28 cellular contexts compared by ENCODE assay signal in genomic region chr2:182597570-182597969, GRCh38.
DNase-seq lines count a peak whose midpoint lies in the region; ATAC-seq, FAIRE-seq and TF ChIP-seq lines count a peak whose summit lies in the region.
"Had no signal": no experiment of that assay in that cellular context is flagged by ENCODE, and none has a peak within 500 bp of the region (broad histone marks: within the 10 kb centered on the region; RNA-seq: fewer than 3 reads in every experiment).

No MANE protein-coding gene starts in this region.

- 25% methylated on average over 5 of the region's 5 CpGs for WGBS in HepG2 (ENCODE audit: low lambda C conversion rate)
- WGBS in right lobe of liver (ENCODE audit: insufficient coverage, low coverage, low lambda C conversion rate, missing lambda C conversion rate): 26% methylated on average over 5 of the region's 5 CpGs
- WGBS in small intestine, 3 donors: 38 to 57% (median 39%) methylated on average over 5 of the region's 5 CpGs

- TF ChIP-seq POLR2A in HepG2 (IDR thresholded peaks at IDR 0.05; ENCODE audit: insufficient read depth in 1 of 2, low read depth in 2 of 2, low read length in 2 of 2) (no peak), right lobe of liver (IDR thresholded peaks at IDR 0.05) (no peak)

- POLR2A ChIA-PET in HepG2 (lab: Yijun Ruan, JAX): no interaction called here
- POLR2A ChIA-PET in CD8-positive, alpha-beta T cell (lab: Charles Lee): no interaction called here

- H3K4me1 ChIP-seq in HepG2 (ENCODE audit: insufficient read depth, low read length) (no peaks in the 10 kb centered on the region), right lobe of liver (no peaks in the 10 kb centered on the region), small intestine (ENCODE audit: control insufficient read depth in 2 of 2, insufficient read depth in 1 of 2, low read depth in 1 of 2, low read length in 1 of 2) (no peaks in the 10 kb centered on the region)
- H3K4me1 ChIP-seq in CD8-positive, alpha-beta T cell (ENCODE audit: insufficient read depth, low read length): no peaks in the 10 kb centered on the region
- H3K4me1 ChIP-seq: BLaER1 had no signal

- no peak overlapping the region for H2AFZ ChIP-seq in HepG2 (ENCODE audit: low read length)

- intact Hi-C loops in HepG2 (cut with micrococcal nuclease; ENCODE audit: unreplicated experiment): no loop called here
- intact Hi-C loops in right lobe of liver (cut with DNase I): no loop called here
- intact Hi-C loops in CD8-positive, alpha-beta T cell (cut with DNase I, micrococcal nuclease): no loop called here

- H3K4me3 ChIP-seq in HepG2 (replicated peaks in 1 of 3; ENCODE audit: insufficient read depth in 1 of 3, low read depth in 2 of 3, low read length in 3 of 3): no peak overlapping the region
- no peak overlapping the region for H3K4me3 ChIP-seq in right lobe of liver
- no peak overlapping the region for H3K4me3 ChIP-seq in choroid plexus epithelial cell (ENCODE audit: low read depth, low read length)
- no peak overlapping the region for H3K4me3 ChIP-seq in fibroblast of villous mesenchyme (ENCODE audit: low read depth, low read length)
- H3K4me3 ChIP-seq in CD8-positive, alpha-beta T cell (ENCODE audit: low read depth, low read length): no peak overlapping the region
- no peak overlapping the region for H3K4me3 ChIP-seq in small intestine (ENCODE audit: low read depth in 1 of 2, low read length in 2 of 2)
- H3K4me3 ChIP-seq: BLaER1, SJSA1 had no signal

- no peak for TF ChIP-seq RAD21 in HepG2 (CRISPR knock-in tag; IDR thresholded peaks at IDR 0.05)

- FAIRE-seq in HepG2 (lab: Jason Lieb, UNC): no peak
- FAIRE-seq in small intestine (lab: Jason Lieb, UNC): no peak
- FAIRE-seq: G401.6, GM12892, GM18507, H1, HTR-8/SVneo had no signal

- H3K4me1 Mint-ChIP-seq in CD8-positive, alpha-beta T cell (ENCODE audit: low read depth): no peaks in the 10 kb centered on the region
- H3K4me1 Mint-ChIP-seq: CD8-positive, alpha-beta memory T cell; IgD-negative memory B cell had no signal

- H3K4me3 Mint-ChIP-seq in CD8-positive, alpha-beta T cell: no peak overlapping the region
- H3K4me3 Mint-ChIP-seq: CD8-positive, alpha-beta memory T cell; IgD-negative memory B cell had no signal

- H3K9ac ChIP-seq in HepG2 (ENCODE audit: insufficient read depth, low read depth, low read length): no peak overlapping the region
- H3K9ac ChIP-seq: BLaER1 had no signal

- H3K27me3 ChIP-seq in HepG2 (ENCODE audit: control insufficient read depth in 1 of 2, insufficient read depth in 2 of 2, low read length in 2 of 2): no peaks in the 10 kb centered on the region
- no peaks in the 10 kb centered on the region for H3K27me3 ChIP-seq in right lobe of liver
- H3K27me3 ChIP-seq in CD8-positive, alpha-beta T cell (ENCODE audit: insufficient read depth, low read length): no peaks in the 10 kb centered on the region
- H3K27me3 ChIP-seq in small intestine (ENCODE audit: control insufficient read depth in 2 of 2, insufficient read depth in 2 of 2, low read length in 2 of 2): no peaks in the 10 kb centered on the region
- H3K27me3 ChIP-seq: BLaER1, SJSA1 had no signal

- in situ Hi-C loops in HepG2 (cut with HindIII; ENCODE audit: extremely low pct_ligation_motif_present, low pct_unique_long_range_greater_than_20kb): no loop called here

- H4K20me1 ChIP-seq in HepG2 (ENCODE audit: insufficient read depth, low read length): no peaks in the 10 kb centered on the region
- H4K20me1 ChIP-seq: BLaER1 had no signal

- DNase-seq in HepG2 (ENCODE audit: low spot score) (no peak), right lobe of liver (no peak), choroid plexus epithelial cell (ENCODE audit: low read depth) (peak; percentile 55), fibroblast of villous mesenchyme (ENCODE audit: low read depth) (peak; percentile 29), islet precursor cell (no peak), small intestine (no peak)
- DNase-seq in CD8-positive, alpha-beta T cell: no peak
- no peak for DNase-seq in activated CD4-positive, alpha-beta T cell treated with anti-CD3 and anti-CD28 coated beads, Interleukin-2, amount 50 U/mL, for 48 hours
- DNase-seq: ACHN; Calu3; CD8-positive, alpha-beta memory T cell; Karpas-422; MV-4-11; NCI-H1694 treated with DMSO at 0.1 percent for 48 hours; NCI-H2081 treated with DMSO at 0.1 percent for 48 hours; NCI-H2171 treated with DMSO at 0.1 percent for 48 hours; NCI-H524 treated with DMSO at 0.1 percent for 48 hours had no signal

- peaks cover 14% of the 10 kb centered on the region for H3K27me3 Mint-ChIP-seq in CD8-positive, alpha-beta T cell (ENCODE audit: low read depth)

- H3K27ac ChIP-seq in HepG2 (ENCODE audit: extremely low read length, insufficient read depth, low read length) (no peak overlapping the region), right lobe of liver (no peak overlapping the region), small intestine (ENCODE audit: low read depth in 1 of 2, low read length in 1 of 2) (no peak overlapping the region)
- no peak overlapping the region for H3K27ac ChIP-seq in CD8-positive, alpha-beta T cell (ENCODE audit: low read depth, low read length)
- H3K27ac ChIP-seq: 22Rv1, BLaER1, SJSA1 had no signal

- H3K27ac Mint-ChIP-seq in CD8-positive, alpha-beta T cell: no peak overlapping the region
- H3K27ac Mint-ChIP-seq: IgD-negative memory B cell had no signal

- H3K9me3 Mint-ChIP-seq in CD8-positive, alpha-beta T cell: no peaks in the 10 kb centered on the region
- H3K9me3 Mint-ChIP-seq: IgD-negative memory B cell had no signal

- H3K36me3 ChIP-seq in HepG2 (replicated peaks in 1 of 2; ENCODE audit: control insufficient read depth in 1 of 2, insufficient read depth in 2 of 2, low read length in 2 of 2) (no peaks in the 10 kb centered on the region), right lobe of liver (no peaks in the 10 kb centered on the region), small intestine (ENCODE audit: control insufficient read depth in 2 of 2, insufficient read depth in 2 of 2, low read length in 2 of 2) (no peaks in the 10 kb centered on the region)
- no peaks in the 10 kb centered on the region for H3K36me3 ChIP-seq in CD8-positive, alpha-beta T cell (ENCODE audit: insufficient read depth, low read length)
- H3K36me3 ChIP-seq: BLaER1, SJSA1 had no signal

- TF ChIP-seq CTCF in HepG2 (CRISPR knock-in tag; IDR thresholded peaks at IDR 0.05): no peak
- no peak for TF ChIP-seq CTCF in right lobe of liver (IDR thresholded peaks at IDR 0.05)
- no peak for TF ChIP-seq CTCF in choroid plexus epithelial cell (conservative IDR thresholded peaks at IDR 0.05; ENCODE audit: low read depth, low read length)
- no peak for TF ChIP-seq CTCF in fibroblast of villous mesenchyme (IDR thresholded peaks at IDR 0.05; ENCODE audit: insufficient read depth, low read depth, low read length)
- TF ChIP-seq CTCF in CD8-positive, alpha-beta T cell (IDR thresholded peaks at IDR 0.05): no peak

- CTCF ChIA-PET in HepG2 (lab: Yijun Ruan, JAX; ENCODE audit: low intra/inter-chr PET ratio, low total read pairs): no interaction called here
- CTCF ChIA-PET in CD8-positive, alpha-beta T cell (lab: Charles Lee): no interaction called here

- ATAC-seq in HepG2 (no peak), right lobe of liver (no peak)
- no peak for ATAC-seq in CD8-positive, alpha-beta T cell
- ATAC-seq: HCT116, Right ventricle myocardium inferior had no signal

- H3K9me3 ChIP-seq in HepG2 (ENCODE audit: low read length) (no peaks in the 10 kb centered on the region), right lobe of liver (no peaks in the 10 kb centered on the region), small intestine (ENCODE audit: control insufficient read depth, low read depth) (no peaks in the 10 kb centered on the region)
- H3K9me3 ChIP-seq in CD8-positive, alpha-beta T cell (ENCODE audit: low read length): no peaks in the 10 kb centered on the region
- H3K9me3 ChIP-seq: SJSA1 had no signal

- BruUV-seq in HepG2 (replicated peaks; lab: Mats Ljungman, UMichigan): no TSS peak

- H3K4me2 ChIP-seq in HepG2 (ENCODE audit: low read depth, low read length): no peak overlapping the region
- H3K4me2 ChIP-seq: BLaER1 had no signal

- TF ChIP-seq EP300 in HepG2 (IDR thresholded peaks at IDR 0.05; ENCODE audit: low read depth in 2 of 2, low read length in 2 of 2): no peak
- no peak for TF ChIP-seq EP300 in HepG2 (CRISPR knock-in tag; IDR thresholded peaks at IDR 0.05; ENCODE audit: borderline replicate concordance)

- H3K79me2 ChIP-seq in HepG2 (ENCODE audit: insufficient read depth, low read length): no peaks in the 10 kb centered on the region

- H3K36me3 Mint-ChIP-seq in CD8-positive, alpha-beta T cell: no peaks in the 10 kb centered on the region
- H3K36me3 Mint-ChIP-seq: CD8-positive, alpha-beta memory T cell; IgD-negative memory B cell had no signal

TF ChIP-seq in HepG2, 621 proteins besides CTCF, POLR2A, EP300 and RAD21:
- TF ChIP-seq GATAD1 (CRISPR knock-in tag; IDR thresholded peaks at IDR 0.05): no peak
- TF ChIP-seq CEBPB (IDR thresholded peaks at IDR 0.05; ENCODE audit: borderline replicate concordance, low read depth, low read length): peak; percentile 43; the same call in 1 of the 2 replicates

Comparison
In these comparisons a context has a peak if more than half of its experiments do, and no peak if none do; other contexts are left out.
1. DNase-seq: peak in choroid plexus epithelial cell (single experiment) and fibroblast of villous mesenchyme (single experiment); none in HepG2 (single experiment), right lobe of liver (0 of 3), CD8-positive, alpha-beta T cell (0 of 7), activated CD4-positive, alpha-beta T cell treated with anti-CD3 and anti-CD28 coated beads, Interleukin-2, amount 50 U/mL, for 48 hours (0 of 2), islet precursor cell (single experiment) and small intestine (single experiment).